19 cellular contexts compared by ENCODE assay signal in the genomic region with DNA sequence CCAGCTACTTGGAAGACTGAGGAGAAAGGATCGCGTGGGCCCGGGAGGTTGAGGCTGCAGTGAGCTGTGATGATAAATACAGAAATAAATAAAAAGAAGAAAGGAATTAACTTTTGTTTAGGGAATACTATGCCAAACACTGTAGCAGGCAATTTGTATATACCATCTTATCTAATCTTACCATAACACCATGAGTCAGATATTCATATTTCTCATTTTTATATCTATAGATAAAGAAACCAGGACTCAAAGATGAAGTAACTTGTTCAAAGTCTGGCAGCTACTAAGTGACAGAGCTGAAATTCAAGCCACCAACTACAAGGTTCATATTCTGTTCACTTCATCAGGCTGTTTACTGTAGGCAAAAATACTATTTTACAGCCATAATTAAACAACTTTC.
DNase-seq lines count a peak whose midpoint lies in the region; ATAC-seq lines count a peak whose summit lies in the region.
"Had no signal": no experiment of that assay in that cellular context is flagged by ENCODE, and none has a peak within 500 bp of the region (broad histone marks: within the 10 kb centered on the region; RNA-seq: fewer than 3 reads in every experiment).

No MANE protein-coding gene starts in this region.

- peaks cover 88% of the 10 kb centered on the region for H3K4me1 Mint-ChIP-seq in activated naive CD4-positive, alpha-beta T cell treated with anti-CD3 and anti-CD28 coated beads, Interleukin-2, amount 10 ng/mL, durations not matched to agents 7 days and 5 days
- peaks cover 68% of the 10 kb centered on the region for H3K4me1 Mint-ChIP-seq in activated naive CD8-positive, alpha-beta T cell treated with anti-CD3 and anti-CD28 coated beads, Interleukin-2, amount 10 ng/mL, durations not matched to agents 7 days and 5 days
- peaks cover 59% of the 10 kb centered on the region for H3K4me1 Mint-ChIP-seq in stimulated activated memory B cell treated with anti-CD40 and anti-IgM and Interleukin-4, amounts not matched to agents 10 μg/mL and 1 μg/mL and 100 μg/mL, for 72 hours

- no peak for ATAC-seq in activated naive CD4-positive, alpha-beta T cell treated with anti-CD3 and anti-CD28 coated beads, Interleukin-2, amount 50 U/mL, for 72 hours
- ATAC-seq in activated naive CD8-positive, alpha-beta T cell treated with anti-CD3 and anti-CD28 coated beads, Interleukin-2, amount 10 ng/mL, durations not matched to agents 7 days and 5 days (ENCODE audit: low read depth) = no peak
- no peak for ATAC-seq in stimulated activated memory B cell treated with anti-CD40 and anti-IgM and Interleukin-4, amounts not matched to agents 10 μg/mL and 1 μg/mL and 100 μg/mL, for 72 hours
- no peak for ATAC-seq in GM19351 (IDR thresholded peaks at IDR 0.05; ENCODE audit: unreplicated experiment)
- ATAC-seq: pancreas; Right ventricle myocardium inferior; stimulated activated effector memory CD8-positive, alpha-beta T cell treated with anti-CD3 and anti-CD28 coated beads, Interleukin-12 subunit alpha, Interleukin-12 subunit beta, amount 100 ng/mL, for 72 hours had no signal

- H3K27me3 Mint-ChIP-seq in activated naive CD4-positive, alpha-beta T cell treated with anti-CD3 and anti-CD28 coated beads, Interleukin-2, amount 10 ng/mL, durations not matched to agents 7 days and 5 days = no peaks in the 10 kb centered on the region
- no peaks in the 10 kb centered on the region for H3K27me3 Mint-ChIP-seq in activated naive CD8-positive, alpha-beta T cell treated with anti-CD3 and anti-CD28 coated beads, Interleukin-2, amount 10 ng/mL, durations not matched to agents 7 days and 5 days
- no peaks in the 10 kb centered on the region for H3K27me3 Mint-ChIP-seq in stimulated activated memory B cell treated with anti-CD40 and anti-IgM and Interleukin-4, amounts not matched to agents 10 μg/mL and 1 μg/mL and 100 μg/mL, for 72 hours

- peak overlapping the region; percentile 99 for H3K27ac Mint-ChIP-seq in activated naive CD4-positive, alpha-beta T cell treated with anti-CD3 and anti-CD28 coated beads, Interleukin-2, amount 10 ng/mL, durations not matched to agents 7 days and 5 days
- H3K27ac Mint-ChIP-seq in activated naive CD4-positive, alpha-beta T cell treated with anti-CD3 and anti-CD28 coated beads, Interleukin-2, amount 50 U/mL, for 72 hours = peak overlapping the region in 1 of 2 donors; percentile 99
- H3K27ac Mint-ChIP-seq in activated naive CD8-positive, alpha-beta T cell treated with anti-CD3 and anti-CD28 coated beads, Interleukin-2, amount 10 ng/mL, durations not matched to agents 7 days and 5 days = peak overlapping the region; percentile 95
- H3K27ac Mint-ChIP-seq in stimulated activated memory B cell treated with anti-CD40 and anti-IgM and Interleukin-4, amounts not matched to agents 10 μg/mL and 1 μg/mL and 100 μg/mL, for 72 hours = peak overlapping the region; percentile 92

- POLR2A ChIA-PET in activated naive CD8-positive, alpha-beta T cell treated with anti-CD3 and anti-CD28 coated beads, Interleukin-2, amount 10 ng/mL, durations not matched to agents 7 days and 5 days (lab: Charles Lee) = interaction anchor here (0.5 to 13.9 kb wide), 3 partner anchors 23 to 643 kb away, joined by 5 to 346 read pairs (median 179); partner anchors contain the start of gene SLC39A10

- H3K9me3 Mint-ChIP-seq in activated naive CD4-positive, alpha-beta T cell treated with anti-CD3 and anti-CD28 coated beads, Interleukin-2, amount 10 ng/mL, durations not matched to agents 7 days and 5 days = peaks cover 9% of the 10 kb centered on the region
- H3K9me3 Mint-ChIP-seq in activated naive CD4-positive, alpha-beta T cell treated with anti-CD3 and anti-CD28 coated beads, Interleukin-2, amount 50 U/mL, for 72 hours = peaks cover 3 to 23% of the 10 kb centered on the region in 2 donors
- peaks cover 7% of the 10 kb centered on the region for H3K9me3 Mint-ChIP-seq in activated naive CD8-positive, alpha-beta T cell treated with anti-CD3 and anti-CD28 coated beads, Interleukin-2, amount 10 ng/mL, durations not matched to agents 7 days and 5 days
- H3K9me3 Mint-ChIP-seq in stimulated activated memory B cell treated with anti-CD40 and anti-IgM and Interleukin-4, amounts not matched to agents 10 μg/mL and 1 μg/mL and 100 μg/mL, for 72 hours = peaks cover 5% of the 10 kb centered on the region

- H3K4me3 Mint-ChIP-seq in activated naive CD4-positive, alpha-beta T cell treated with anti-CD3 and anti-CD28 coated beads, Interleukin-2, amount 10 ng/mL, durations not matched to agents 7 days and 5 days = no peak overlapping the region
- no peak overlapping the region for H3K4me3 Mint-ChIP-seq in activated naive CD8-positive, alpha-beta T cell treated with anti-CD3 and anti-CD28 coated beads, Interleukin-2, amount 10 ng/mL, durations not matched to agents 7 days and 5 days
- no peak overlapping the region for H3K4me3 Mint-ChIP-seq in stimulated activated memory B cell treated with anti-CD40 and anti-IgM and Interleukin-4, amounts not matched to agents 10 μg/mL and 1 μg/mL and 100 μg/mL, for 72 hours

- H3K36me3 Mint-ChIP-seq in activated naive CD4-positive, alpha-beta T cell treated with anti-CD3 and anti-CD28 coated beads, Interleukin-2, amount 10 ng/mL, durations not matched to agents 7 days and 5 days = peaks cover 50% of the 10 kb centered on the region
- peaks cover 11 to 50% of the 10 kb centered on the region in 2 donors for H3K36me3 Mint-ChIP-seq in activated naive CD4-positive, alpha-beta T cell treated with anti-CD3 and anti-CD28 coated beads, Interleukin-2, amount 50 U/mL, for 72 hours
- peaks cover 46% of the 10 kb centered on the region for H3K36me3 Mint-ChIP-seq in activated naive CD8-positive, alpha-beta T cell treated with anti-CD3 and anti-CD28 coated beads, Interleukin-2, amount 10 ng/mL, durations not matched to agents 7 days and 5 days
- H3K36me3 Mint-ChIP-seq in stimulated activated memory B cell treated with anti-CD40 and anti-IgM and Interleukin-4, amounts not matched to agents 10 μg/mL and 1 μg/mL and 100 μg/mL, for 72 hours = no peaks in the 10 kb centered on the region

- CTCF ChIA-PET in activated naive CD4-positive, alpha-beta T cell treated with anti-CD3 and anti-CD28 coated beads, Interleukin-2, amount 10 ng/mL, durations not matched to agents 7 days and 5 days (lab: Charles Lee) = interaction anchor here (0.6 to 2.3 kb wide), 3 partner anchors 20 to 122 kb away, joined by 3 to 5 read pairs (median 5); no protein-coding TSS in a partner anchor

- no peak for DNase-seq in activated naive CD4-positive, alpha-beta T cell treated with anti-CD3 and anti-CD28 coated beads, Interleukin-2, amount 10 ng/mL, durations not matched to agents 7 days and 5 days
- DNase-seq in activated naive CD4-positive, alpha-beta T cell treated with anti-CD3 and anti-CD28 coated beads, Interleukin-2, amount 50 U/mL, for 72 hours (ENCODE audit: low spot score in 2 of 2) = no peak
- DNase-seq in OCI-M1 (lab: John Stamatoyannopoulos, UW) = peak; percentile 58
- DNase-seq in activated naive CD8-positive, alpha-beta T cell treated with anti-CD3 and anti-CD28 coated beads, Interleukin-2, amount 10 ng/mL, durations not matched to agents 7 days and 5 days = no peak
- DNase-seq in NCI-H345 treated with DMSO at 0.1 percent for 48 hours (lab: John Stamatoyannopoulos, UW; ENCODE audit: unreplicated experiment) = no peak
- DNase-seq: activated effector memory CD4-positive, alpha-beta T cell treated with anti-CD3 and anti-CD28 coated beads, Interleukin-2, amount 50 U/mL, for 16 hours; C1 segment of cervical spinal cord; dermis blood vessel endothelial cell; DMS 273 treated with DMSO at 0.1 percent for 48 hours; NCI-H2081 treated with DMSO at 0.1 percent for 48 hours; NCI-H446 treated with DMSO at 0.1 percent for 48 hours; pancreas; spleen; stimulated activated CD4-positive, alpha-beta T cell treated with anti-CD3 and anti-CD28 coated beads, Interleukin-2, amount 100 ng/mL, for 48 hours; testis had no signal
